Comparison of ENCODE assay signal across 1 cellular context in genomic region chr3:52056968-52057805, GRCh38.
TF ChIP-seq lines count a peak whose summit lies in the region.

No MANE protein-coding gene starts in this region.

TF ChIP-seq in HepG2, 621 proteins besides CTCF, POLR2A, EP300 and RAD21 (continued from another document and continues in another):
- TF ChIP-seq ZNF335 (CRISPR knock-in tag; IDR thresholded peaks at IDR 0.05) (no peak), ZNF503 (CRISPR knock-in tag; IDR thresholded peaks at IDR 0.05) (no peak), ZNF678 (CRISPR knock-in tag; IDR thresholded peaks at IDR 0.05) (no peak), ZNF224 (CRISPR knock-in tag; IDR thresholded peaks at IDR 0.05) (no peak), GMEB2 (CRISPR knock-in tag; IDR thresholded peaks at IDR 0.05; ENCODE audit: low read depth) (0 out of 2 replicates have a peak, but pooled peaks have one; percentile 30), HOXA5 (CRISPR knock-in tag; IDR thresholded peaks at IDR 0.05) (peak; percentile 67; the same call in 1 of the 2 replicates), ZZZ3 (CRISPR knock-in tag; IDR thresholded peaks at IDR 0.05; ENCODE audit: borderline replicate concordance) (no peak), YY1 (IDR thresholded peaks at IDR 0.05; ENCODE audit: insufficient read depth, insufficient replicate concordance, low read depth, low read length) (peak; percentile 30), DBP (CRISPR knock-in tag; IDR thresholded peaks at IDR 0.05; ENCODE audit: not compliant biosample characterization) (no peak), ZNF354B (CRISPR knock-in tag; IDR thresholded peaks at IDR 0.05) (no peak), IRF2 (CRISPR knock-in tag; IDR thresholded peaks at IDR 0.05) (peak; percentile 45; the same call in 1 of the 2 replicates), ZNF20 (CRISPR knock-in tag; IDR thresholded peaks at IDR 0.05) (no peak), ZMYM4 (CRISPR knock-in tag; IDR thresholded peaks at IDR 0.05) (no peak; the same call in 1 of the 2 replicates), TRAFD1 (CRISPR knock-in tag; IDR thresholded peaks at IDR 0.05; ENCODE audit: borderline replicate concordance) (no peak), PAXIP1 (CRISPR knock-in tag; conservative IDR thresholded peaks at IDR 0.05) (peak; percentile 48; the same call in 1 of the 2 replicates), PBX3 (CRISPR knock-in tag; IDR thresholded peaks at IDR 0.05; ENCODE audit: borderline replicate concordance) (no peak), ZNF407 (CRISPR knock-in tag; IDR thresholded peaks at IDR 0.05; ENCODE audit: not compliant biosample characterization) (no peak), ZNF790 (CRISPR knock-in tag; IDR thresholded peaks at IDR 0.05; ENCODE audit: borderline replicate concordance) (no peak), ZNF841 (CRISPR knock-in tag; IDR thresholded peaks at IDR 0.05; ENCODE audit: borderline replicate concordance) (no peak), U2AF2 (IDR thresholded peaks at IDR 0.05; ENCODE audit: low read depth, low read length) (no peak), DMAP1 (CRISPR knock-in tag; IDR thresholded peaks at IDR 0.05) (peak; percentile 51; the same call in 1 of the 2 replicates), SNAPC2 (CRISPR knock-in tag; IDR thresholded peaks at IDR 0.05) (no peak), NFKB2 (CRISPR knock-in tag; IDR thresholded peaks at IDR 0.05; ENCODE audit: borderline replicate concordance) (no peak), ZNF33B (CRISPR knock-in tag; IDR thresholded peaks at IDR 0.05) (no peak), ZNF775 (CRISPR knock-in tag; IDR thresholded peaks at IDR 0.05; ENCODE audit: borderline replicate concordance) (no peak), SP2 (CRISPR knock-in tag; IDR thresholded peaks at IDR 0.05) (peak; percentile 93), ZNF382 (CRISPR knock-in tag; IDR thresholded peaks at IDR 0.05; ENCODE audit: borderline replicate concordance) (no peak), FOXO1 (CRISPR knock-in tag; IDR thresholded peaks at IDR 0.05) (no peak; the same call in 1 of the 2 replicates), TARDBP (CRISPR knock-in tag; IDR thresholded peaks at IDR 0.05) (peak; percentile 30; the same call in 1 of the 2 replicates), RNF2 (conservative IDR thresholded peaks at IDR 0.05; ENCODE audit: low read depth) (no peak), ZKSCAN5 (CRISPR knock-in tag; IDR thresholded peaks at IDR 0.05) (no peak), ZNF230 (CRISPR knock-in tag; IDR thresholded peaks at IDR 0.05) (peak; percentile 37; the same call in 1 of the 2 replicates), ZNF557 (CRISPR knock-in tag; IDR thresholded peaks at IDR 0.05) (no peak), PHB2 (IDR thresholded peaks at IDR 0.05; ENCODE audit: partially characterized antibody) (no peak), HDAC1 (CRISPR knock-in tag; IDR thresholded peaks at IDR 0.05) (peak; percentile 32), ZNF784 (CRISPR knock-in tag; IDR thresholded peaks at IDR 0.05; ENCODE audit: borderline replicate concordance) (no peak)
